13 cellular contexts compared by ENCODE assay signal in the genomic region with DNA sequence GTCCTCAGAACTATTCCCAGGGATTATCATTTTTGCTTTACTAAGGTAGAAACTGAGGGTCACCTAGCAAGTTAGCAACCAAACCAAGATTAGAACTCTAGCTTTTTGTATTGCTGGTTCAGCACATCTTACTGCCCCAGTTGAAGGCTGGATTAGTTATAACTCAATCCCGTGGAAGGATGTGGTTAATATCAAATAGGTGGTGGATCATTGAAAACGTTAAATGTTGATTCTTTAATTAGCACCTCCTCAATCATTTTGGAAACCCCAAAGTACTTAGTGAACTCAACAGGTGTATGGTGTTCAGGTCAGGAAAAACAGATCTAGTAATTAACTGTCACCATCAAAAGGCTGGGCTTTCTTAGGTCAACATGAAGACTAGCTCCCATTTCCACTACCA.
DNase-seq lines count a peak whose midpoint lies in the region; ATAC-seq, FAIRE-seq and TF ChIP-seq lines count a peak whose summit lies in the region.
"Had no signal": no experiment of that assay in that cellular context is flagged by ENCODE, and none has a peak within 500 bp of the region (broad histone marks: within the 10 kb centered on the region; RNA-seq: fewer than 3 reads in every experiment).

No MANE protein-coding gene starts in this region.

- DNase-seq in CD14-positive monocyte (ENCODE audit: low spot score) (no peak), GM12878 (ENCODE audit: low read depth, low spot score) (no peak), ovary (no peak), foreskin keratinocyte (no peak)
- DNase-seq: body of pancreas, EL, Kasumi-1, midbrain, WERI-Rb-1 had no signal

- RAD21 ChIA-PET in GM12878 (lab: Charles Lee; ENCODE audit: unreplicated experiment): interaction anchor here (1.6 kb wide), 2 partner anchors 10 to 15 kb away, joined by 6 to 7 read pairs; no protein-coding TSS in a partner anchor

- ATAC-seq in GM12878 (no peak), GM21576 (IDR thresholded peaks at IDR 0.05; ENCODE audit: unreplicated experiment) (no peak), HG03097 (IDR thresholded peaks at IDR 0.05; ENCODE audit: low FRiP score, unreplicated experiment) (no peak), foreskin keratinocyte (no peak), GM19023 (IDR thresholded peaks at IDR 0.05; ENCODE audit: unreplicated experiment) (no peak)
- ATAC-seq: body of pancreas had no signal

- no peaks in the 10 kb centered on the region for H3K27me3 Mint-ChIP-seq in CD14-positive monocyte (ENCODE audit: low read depth in 3 of 3)

- peaks cover 86% of the 10 kb centered on the region for H3K79me2 ChIP-seq in Loucy (ENCODE audit: insufficient read depth, low read length)
- H3K79me2 ChIP-seq in GM12878 (ENCODE audit: control insufficient read depth, insufficient read depth, low read length): peaks cover 65% of the 10 kb centered on the region

- in situ Hi-C loops in GM12878 (cut with MboI): no loop called here

- BruUV-seq in GM12878 (replicated peaks; lab: Mats Ljungman, UMichigan): no TSS peak

- TF ChIP-seq EP300 in GM12878 (IDR thresholded peaks at IDR 0.05; ENCODE audit: borderline replicate concordance in 1 of 2, control insufficient read depth in 1 of 2, low read depth in 2 of 2, low read length in 2 of 2): no peak
- no peak for TF ChIP-seq EP300 in ovary (IDR thresholded peaks at IDR 0.05)

- no peak for FAIRE-seq in GM12878 (lab: Jason Lieb, UNC)

- CTCF ChIA-PET in GM12878 (lab: Yijun Ruan, JAX): interaction anchor here (0.7 to 2.1 kb wide), 4 partner anchors 15 to 187 kb away, joined by 3 to 5 read pairs (median 4); no protein-coding TSS in a partner anchor

- TF ChIP-seq CTCF in CD14-positive monocyte (IDR thresholded peaks at IDR 0.05): no peak
- TF ChIP-seq CTCF in Loucy (conservative IDR thresholded peaks at IDR 0.05; ENCODE audit: low read length): no peak
- no peak for TF ChIP-seq CTCF in GM12878 (IDR thresholded peaks at IDR 0.05 in 2 of 3, conservative IDR thresholded peaks at IDR 0.05 in 1 of 3; ENCODE audit: control insufficient read depth in 2 of 3, extremely low read depth in 1 of 3, insufficient read depth in 1 of 3, low read depth in 3 of 3, low read length in 3 of 3)
- no peak for TF ChIP-seq CTCF in ovary (IDR thresholded peaks at IDR 0.05)
- no peak for TF ChIP-seq CTCF in foreskin keratinocyte (conservative IDR thresholded peaks at IDR 0.05)

- no peaks in the 10 kb centered on the region for H3F3A ChIP-seq in Loucy (ENCODE audit: low read depth)

- H4K20me1 ChIP-seq in Loucy (ENCODE audit: insufficient read depth, low read length, poor library complexity, severe bottlenecking): peaks cover 12% of the 10 kb centered on the region
- H4K20me1 ChIP-seq in GM12878 (ENCODE audit: control insufficient read depth, insufficient read depth): no peaks in the 10 kb centered on the region

- H3K9me2 ChIP-seq in Loucy (replicated peaks; ENCODE audit: low read depth, low read length): no peaks in the 10 kb centered on the region

- 0% methylated on average over 2 of the region's 2 CpGs for WGBS in GM12878 (ENCODE audit: insufficient coverage, insufficient replicate concordance, low lambda C conversion rate, missing lambda C conversion rate)
- 58 to 72% (median 64%) methylated on average over 2 of the region's 2 CpGs for WGBS in ovary, 3 donors

- H3K36me3 ChIP-seq in Loucy (ENCODE audit: insufficient read depth, low read length): peaks cover 90% of the 10 kb centered on the region
- peaks cover 0 to 9% of the 10 kb centered on the region in 2 experiments; a peak in 3 of 4 replicates for H3K36me3 ChIP-seq in GM12878 (ENCODE audit: control insufficient read depth in 2 of 2, insufficient read depth in 2 of 2, low read length in 1 of 2)
- H3K36me3 ChIP-seq in ovary: no peaks in the 10 kb centered on the region
- H3K36me3 ChIP-seq: WERI-Rb-1 had no signal

- no peaks in the 10 kb centered on the region for H3K9me3 ChIP-seq in Loucy (ENCODE audit: insufficient read depth, low read depth, low read length)
- no peaks in the 10 kb centered on the region; the same call in 2 of the 3 replicates for H3K9me3 ChIP-seq in GM12878 (replicated peaks; ENCODE audit: control insufficient read depth, insufficient read depth, low read length)
- H3K9me3 ChIP-seq in ovary: no peaks in the 10 kb centered on the region
- H3K9me3 ChIP-seq: body of pancreas had no signal

- H3K4me1 Mint-ChIP-seq in CD14-positive monocyte: peaks cover 71% of the 10 kb centered on the region

- SMC1A ChIA-PET in GM12878 (lab: Charles Lee; ENCODE audit: uncharacterized antibody, unreplicated experiment): interaction anchor here (1.0 to 1.8 kb wide), 4 partner anchors 8 to 53 kb away, joined by 3 to 7 read pairs (median 4); no protein-coding TSS in a partner anchor

- H2AFZ ChIP-seq in Loucy (ENCODE audit: low read length) (no peak overlapping the region), GM12878 (ENCODE audit: control insufficient read depth, low read depth, low read length) (no peak overlapping the region)

- no peaks in the 10 kb centered on the region for H3K9me3 Mint-ChIP-seq in CD14-positive monocyte

- no peak for TF ChIP-seq RAD21 in GM12878 (IDR thresholded peaks at IDR 0.05; ENCODE audit: insufficient read depth, low read depth, low read length)

- H3K9ac ChIP-seq in Loucy (ENCODE audit: low read depth, low read length, poor library complexity, severe bottlenecking) (no peak overlapping the region), GM12878 (ENCODE audit: control insufficient read depth, insufficient read depth, low read length) (no peak overlapping the region; the same call in 1 of the 2 replicates)

- H3K36me3 Mint-ChIP-seq in CD14-positive monocyte: peaks cover 25 to 32% of the 10 kb centered on the region in 2 donors

- H3K27me3 ChIP-seq in Loucy (ENCODE audit: insufficient read depth, low read length, poor library complexity, severe bottlenecking) (no peaks in the 10 kb centered on the region), GM12878 (replicated peaks in 1 of 2; ENCODE audit: control insufficient read depth in 2 of 2, insufficient read depth in 2 of 2, low read length in 1 of 2) (no peaks in the 10 kb centered on the region), ovary (no peaks in the 10 kb centered on the region), foreskin keratinocyte (no peaks in the 10 kb centered on the region)
- H3K27me3 ChIP-seq: body of pancreas had no signal

- intact Hi-C loops in CD14-positive monocyte (cut with micrococcal nuclease): no loop called here
- intact Hi-C loops in GM12878 (cut with micrococcal nuclease; ENCODE audit: unreplicated experiment): no loop called here
- intact Hi-C loops in ovary (cut with DNase I): no loop called here

- no peak overlapping the region for H3K4me3 ChIP-seq in Loucy (ENCODE audit: low read length, poor library complexity, severe bottlenecking)
- H3K4me3 ChIP-seq in GM12878: peak overlapping the region; percentile 18; the same call in 1 of the 2 replicates
- H3K4me3 ChIP-seq in ovary: peak overlapping the region; percentile 32
- H3K4me3 ChIP-seq: body of pancreas had no signal

- H3K4me2 ChIP-seq in Loucy (ENCODE audit: low read depth, low read length, poor library complexity, severe bottlenecking): peak overlapping the region; percentile 17
- H3K4me2 ChIP-seq in GM12878 (ENCODE audit: control insufficient read depth, insufficient read depth): peak overlapping the region; percentile 39

- peak overlapping the region; percentile 75 for H3K27ac ChIP-seq in GM12878 (ENCODE audit: control insufficient read depth, insufficient read depth)
- H3K27ac ChIP-seq in ovary: peak overlapping the region in 1 of 2 donors; percentile 33
- H3K27ac ChIP-seq in foreskin keratinocyte: no peak overlapping the region
- H3K27ac ChIP-seq: body of pancreas, WERI-Rb-1 had no signal

- H3K4me3 Mint-ChIP-seq in CD14-positive monocyte: no peak overlapping the region

- POLR2A ChIA-PET in GM12878 (lab: Charles Lee): no interaction called here

- H3K4me1 ChIP-seq in Loucy (ENCODE audit: insufficient read depth, low read length, poor library complexity, severe bottlenecking) (peaks cover 57% of the 10 kb centered on the region), GM12878 (ENCODE audit: control insufficient read depth, insufficient read depth, low read length) (peaks cover 32% of the 10 kb centered on the region), ovary (ENCODE audit: insufficient read depth) (peaks cover 20% of the 10 kb centered on the region), foreskin keratinocyte (peaks cover 30% of the 10 kb centered on the region)

- peak overlapping the region in 4 of 7 donors; percentile 30 to 87 (median 71) for H3K27ac Mint-ChIP-seq in CD14-positive monocyte

- TF ChIP-seq POLR2A in GM12878 (IDR thresholded peaks at IDR 0.05; ENCODE audit: low read depth, low read length): no peak
- TF ChIP-seq POLR2A in ovary (IDR thresholded peaks at IDR 0.05): no peak

TF ChIP-seq in GM12878, 131 proteins besides CTCF, POLR2A, EP300 and RAD21 (continues in another document):
- TF ChIP-seq, protein P1, sequence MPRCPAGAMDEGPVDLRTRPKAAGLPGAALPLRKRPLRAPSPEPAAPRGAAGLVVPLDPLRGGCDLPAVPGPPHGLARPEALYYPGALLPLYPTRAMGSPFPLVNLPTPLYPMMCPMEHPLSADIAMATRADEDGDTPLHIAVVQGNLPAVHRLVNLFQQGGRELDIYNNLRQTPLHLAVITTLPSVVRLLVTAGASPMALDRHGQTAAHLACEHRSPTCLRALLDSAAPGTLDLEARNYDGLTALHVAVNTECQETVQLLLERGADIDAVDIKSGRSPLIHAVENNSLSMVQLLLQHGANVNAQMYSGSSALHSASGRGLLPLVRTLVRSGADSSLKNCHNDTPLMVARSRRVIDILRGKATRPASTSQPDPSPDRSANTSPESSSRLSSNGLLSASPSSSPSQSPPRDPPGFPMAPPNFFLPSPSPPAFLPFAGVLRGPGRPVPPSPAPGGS (IDR thresholded peaks at IDR 0.05; ENCODE audit: borderline replicate concordance, insufficient read depth, low read depth, low read length, poor library complexity, severe bottlenecking): no peak
- TF ChIP-seq, protein P2, sequence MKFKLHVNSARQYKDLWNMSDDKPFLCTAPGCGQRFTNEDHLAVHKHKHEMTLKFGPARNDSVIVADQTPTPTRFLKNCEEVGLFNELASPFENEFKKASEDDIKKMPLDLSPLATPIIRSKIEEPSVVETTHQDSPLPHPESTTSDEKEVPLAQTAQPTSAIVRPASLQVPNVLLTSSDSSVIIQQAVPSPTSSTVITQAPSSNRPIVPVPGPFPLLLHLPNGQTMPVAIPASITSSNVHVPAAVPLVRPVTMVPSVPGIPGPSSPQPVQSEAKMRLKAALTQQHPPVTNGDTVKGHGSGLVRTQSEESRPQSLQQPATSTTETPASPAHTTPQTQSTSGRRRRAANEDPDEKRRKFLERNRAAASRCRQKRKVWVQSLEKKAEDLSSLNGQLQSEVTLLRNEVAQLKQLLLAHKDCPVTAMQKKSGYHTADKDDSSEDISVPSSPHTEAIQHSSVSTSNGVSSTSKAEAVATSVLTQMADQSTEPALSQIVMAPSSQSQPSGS (IDR thresholded peaks at IDR 0.05; ENCODE audit: low read length): 0 out of 2 replicates have a peak, but pooled peaks have one; percentile 14
- no peak for TF ChIP-seq BMI1 (IDR thresholded peaks at IDR 0.05; ENCODE audit: borderline replicate concordance)
